13 cellular contexts compared by ENCODE assay signal in genomic region chr3:16477054-16477453, GRCh38. TPM values are rescaled to one million over a fixed set of nuclear protein-coding genes. Genes with fewer than 3 reads are reported as not detected.
A peak's percentile ranks its signal among the peaks of the same experiment; 100 is the strongest.
DNase-seq lines count a peak whose midpoint lies in the region; ATAC-seq and TF ChIP-seq lines count a peak whose summit lies in the region.
"Had no signal": no experiment of that assay in that cellular context is flagged by ENCODE, and none has a peak within 500 bp of the region (broad histone marks: within the 10 kb centered on the region; RNA-seq: fewer than 3 reads in every experiment).

No MANE protein-coding gene starts in this region.

- no peaks in the 10 kb centered on the region for H3K9me3 Mint-ChIP-seq in CD4-positive, CD25-positive, alpha-beta regulatory T cell
- no peaks in the 10 kb centered on the region for H3K9me3 Mint-ChIP-seq in activated T-helper 17 cell treated with anti-CD3 and anti-CD28 coated beads, Interleukin-2, amount 50 U/mL, for 72 hours

- H3K27ac ChIP-seq in CD4-positive, CD25-positive, alpha-beta regulatory T cell (ENCODE audit: insufficient read depth, low read length, poor library complexity, severe bottlenecking) = no peak overlapping the region
- no peak overlapping the region for H3K27ac ChIP-seq in ovary
- H3K27ac ChIP-seq: pancreas had no signal

- H3K27me3 Mint-ChIP-seq in CD4-positive, CD25-positive, alpha-beta regulatory T cell = no peaks in the 10 kb centered on the region
- H3K27me3 Mint-ChIP-seq in activated T-helper 17 cell treated with anti-CD3 and anti-CD28 coated beads, Interleukin-2, amount 50 U/mL, for 72 hours = no peaks in the 10 kb centered on the region

- peaks cover 44% of the 10 kb centered on the region for H3K36me3 Mint-ChIP-seq in CD4-positive, CD25-positive, alpha-beta regulatory T cell
- peaks cover 95% of the 10 kb centered on the region for H3K36me3 Mint-ChIP-seq in activated T-helper 17 cell treated with anti-CD3 and anti-CD28 coated beads, Interleukin-2, amount 50 U/mL, for 72 hours (ENCODE audit: low read depth)

- TF ChIP-seq EP300 in ovary (IDR thresholded peaks at IDR 0.05) = no peak

- no peak for TF ChIP-seq POLR2A in ovary (IDR thresholded peaks at IDR 0.05)

- TF ChIP-seq CTCF in ovary (IDR thresholded peaks at IDR 0.05) = no peak

- H3K27ac Mint-ChIP-seq in CD4-positive, CD25-positive, alpha-beta regulatory T cell = peak overlapping the region; percentile 31 to 76 (median 74)
- peak overlapping the region; percentile 72 for H3K27ac Mint-ChIP-seq in activated T-helper 17 cell treated with anti-CD3 and anti-CD28 coated beads, Interleukin-2, amount 50 U/mL, for 72 hours

- intact Hi-C loops in ovary (cut with DNase I) = no loop called here

- H3K4me3 Mint-ChIP-seq in CD4-positive, CD25-positive, alpha-beta regulatory T cell = peak overlapping the region in 1 of 4 donors; percentile 12
- H3K4me3 Mint-ChIP-seq in activated T-helper 17 cell treated with anti-CD3 and anti-CD28 coated beads, Interleukin-2, amount 50 U/mL, for 72 hours = peak overlapping the region; percentile 42

- peak overlapping the region; percentile 41 for H3K4me3 ChIP-seq in CD4-positive, CD25-positive, alpha-beta regulatory T cell (ENCODE audit: low read depth, low read length)
- H3K4me3 ChIP-seq in ovary = no peak overlapping the region
- H3K4me3 ChIP-seq: heart left ventricle, pancreas had no signal

- H3K4me1 ChIP-seq in CD4-positive, CD25-positive, alpha-beta regulatory T cell (ENCODE audit: control insufficient read depth, insufficient read depth, low read length, poor library complexity, severe bottlenecking) = peaks cover 44% of the 10 kb centered on the region
- peaks cover 5% of the 10 kb centered on the region for H3K4me1 ChIP-seq in ovary (ENCODE audit: insufficient read depth)

- H3K9me3 ChIP-seq in CD4-positive, CD25-positive, alpha-beta regulatory T cell (ENCODE audit: control insufficient read depth in 2 of 2, low read length in 2 of 2) = no peaks in the 10 kb centered on the region
- H3K9me3 ChIP-seq in ovary = no peaks in the 10 kb centered on the region
- H3K9me3 ChIP-seq: heart left ventricle, pancreas had no signal

- DNase-seq in CD4-positive, CD25-positive, alpha-beta regulatory T cell = no peak
- DNase-seq in iris pigment epithelial cell (ENCODE audit: low read depth) (peak; percentile 63), ovary (no peak), DMS79 (lab: John Stamatoyannopoulos, UW) (no peak), retina (no peak)
- DNase-seq: effector CD8-positive, alpha-beta T cell; heart left ventricle; NCI-H2081; pancreas; stimulated activated naive CD4-positive, alpha-beta T cell treated with Interleukin-2 at 50 U/mL for 16 hours had no signal

- peaks cover 26 to 87% (median 60%) of the 10 kb centered on the region in 4 donors for H3K4me1 Mint-ChIP-seq in CD4-positive, CD25-positive, alpha-beta regulatory T cell
- peaks cover 37% of the 10 kb centered on the region for H3K4me1 Mint-ChIP-seq in activated T-helper 17 cell treated with anti-CD3 and anti-CD28 coated beads, Interleukin-2, amount 50 U/mL, for 72 hours

- no peak for ATAC-seq in CD4-positive, CD25-positive, alpha-beta regulatory T cell (ENCODE audit: low read depth in 2 of 2)
- peak; percentile 7 for ATAC-seq in GM19463 (IDR thresholded peaks at IDR 0.05; ENCODE audit: unreplicated experiment)
- ATAC-seq in activated T-helper 17 cell treated with anti-CD3 and anti-CD28 coated beads, Interleukin-2, amount 50 U/mL, for 72 hours (replicated peaks) = peak; percentile 25
- ATAC-seq in HG02763 (IDR thresholded peaks at IDR 0.05; ENCODE audit: unreplicated experiment) = no peak
- ATAC-seq: heart left ventricle had no signal

- peaks cover 19% of the 10 kb centered on the region for H3K36me3 ChIP-seq in CD4-positive, CD25-positive, alpha-beta regulatory T cell (ENCODE audit: control insufficient read depth, insufficient read depth, low read length)
- no peaks in the 10 kb centered on the region for H3K36me3 ChIP-seq in ovary
- H3K36me3 ChIP-seq: pancreas had no signal

- no peaks in the 10 kb centered on the region for H3K27me3 ChIP-seq in CD4-positive, CD25-positive, alpha-beta regulatory T cell (ENCODE audit: control insufficient read depth, insufficient read depth, low read length)
- no peaks in the 10 kb centered on the region for H3K27me3 ChIP-seq in ovary
- H3K27me3 ChIP-seq: heart left ventricle, pancreas had no signal

RNA-seq across cellular contexts. Expression of gene RFTN1, which starts 36.4 kb away (rescaled TPM):
- total RNA-seq in CD4-positive, CD25-positive, alpha-beta regulatory T cell = 110 TPM
- polyA plus RNA-seq in CD4-positive, CD25-positive, alpha-beta regulatory T cell = 100 to 1,000 TPM in 2 of 4 donors, 10 to 100 TPM in 2; 87.1 to 111 (median 97.5) TPM
- 100 to 1,000 TPM; 112 to 139 TPM for total RNA-seq in activated T-helper 17 cell treated with anti-CD3 and anti-CD28 coated beads, Interleukin-2, amount 50 U/mL, for 72 hours
- 10 to 100 TPM; 25.2 to 52.4 (median 42.5) TPM for total RNA-seq in ovary
- polyA plus RNA-seq in ovary = 10 to 100 TPM; 61.5 to 63.1 TPM

Comparison
In these comparisons a context has a peak if more than half of its experiments do, and no peak if none do; other contexts are left out.
1. ATAC-seq: peak in GM19463 (single experiment) and activated T-helper 17 cell treated with anti-CD3 and anti-CD28 coated beads, Interleukin-2, amount 50 U/mL, for 72 hours (single experiment); none in CD4-positive, CD25-positive, alpha-beta regulatory T cell (0 of 2) and HG02763 (single experiment).